8 cellular contexts compared by ENCODE assay signal in genomic region chr10:114110174-114110972, GRCh38.
DNase-seq lines count a peak whose midpoint lies in the region; ATAC-seq and TF ChIP-seq lines count a peak whose summit lies in the region.

No MANE protein-coding gene starts in this region.

- no peak for DNase-seq in GM12865 (ENCODE audit: low read depth)
- peak; percentile 45 for DNase-seq in LoVo (ENCODE audit: low spot score)
- peak in 1 of 2 donors; percentile 5 for DNase-seq in cardiac fibroblast (ENCODE audit: low read depth in 2 of 2)
- peak; percentile 50 for DNase-seq in osteoblast (ENCODE audit: insufficient read length, low spot score, missing footprints)
- no peak for DNase-seq in activated CD8-positive, alpha-beta memory T cell treated with anti-CD3 and anti-CD28 coated beads for 24 hours
- DNase-seq in natural killer cell = no peak
- no peak for DNase-seq in mucosa of gallbladder (ENCODE audit: low spot score)

- TF ChIP-seq CTCF in GM12865 (IDR thresholded peaks at IDR 0.05; ENCODE audit: insufficient read depth, low read depth, low read length, missing control alignments) = peak; percentile 30
- TF ChIP-seq CTCF in cardiac fibroblast (IDR thresholded peaks at IDR 0.05; ENCODE audit: low read depth, low read length) = peak; percentile 33
- no peak for TF ChIP-seq CTCF in osteoblast (IDR thresholded peaks at IDR 0.05; ENCODE audit: extremely low read depth, low read depth, low read length)
- no peak for TF ChIP-seq CTCF in natural killer cell (IDR thresholded peaks at IDR 0.05)

- H3K4me3 ChIP-seq in GM12865 (ENCODE audit: low read depth, low read length) (no peak overlapping the region), cardiac fibroblast (replicated peaks in 1 of 2; ENCODE audit: low read depth in 2 of 2, low read length in 2 of 2) (no peak overlapping the region), osteoblast (ENCODE audit: insufficient read depth, low read length) (no peak overlapping the region)

- H3K4me2 ChIP-seq in osteoblast (ENCODE audit: insufficient read depth, low read length) = no peak overlapping the region

- no peaks in the 10 kb centered on the region for H3K4me1 Mint-ChIP-seq in natural killer cell

- H2AFZ ChIP-seq in osteoblast (ENCODE audit: low read length) = no peak overlapping the region

- no peaks in the 10 kb centered on the region for H4K20me1 ChIP-seq in osteoblast (ENCODE audit: insufficient read depth, low read length)

- peaks cover 19% of the 10 kb centered on the region for H3K27me3 ChIP-seq in osteoblast (ENCODE audit: insufficient read depth, low read length)

- intact Hi-C loops in natural killer cell (cut with micrococcal nuclease) = no loop called here

- H3K4me3 Mint-ChIP-seq in natural killer cell = no peak overlapping the region

- ATAC-seq in GM19463 (IDR thresholded peaks at IDR 0.05; ENCODE audit: unreplicated experiment) (no peak), natural killer cell (no peak)

- no peak overlapping the region for H3K27ac Mint-ChIP-seq in natural killer cell

- no peak overlapping the region for H3K27ac ChIP-seq in osteoblast (ENCODE audit: low read depth, low read length)

- H3K79me2 ChIP-seq in osteoblast (ENCODE audit: insufficient read depth, low read length) = no peaks in the 10 kb centered on the region

- no peaks in the 10 kb centered on the region for H3K4me1 ChIP-seq in osteoblast (ENCODE audit: insufficient read depth, low read length)

- no peaks in the 10 kb centered on the region for H3K36me3 Mint-ChIP-seq in natural killer cell

- no peaks in the 10 kb centered on the region for H3K9me3 ChIP-seq in osteoblast (ENCODE audit: low read depth, low read length)

- H3K27me3 Mint-ChIP-seq in natural killer cell (ENCODE audit: low read depth in 2 of 2) = peaks cover 4 to 8% of the 10 kb centered on the region in 2 donors

- H3K36me3 ChIP-seq in osteoblast (ENCODE audit: insufficient read depth, low read length) = no peaks in the 10 kb centered on the region

- H3K9me3 Mint-ChIP-seq in natural killer cell = no peaks in the 10 kb centered on the region

Comparison
In these comparisons a context has a peak if more than half of its experiments do, and no peak if none do; other contexts are left out.
1. DNase-seq: peak in LoVo (single experiment) and osteoblast (single experiment); none in GM12865 (single experiment), activated CD8-positive, alpha-beta memory T cell treated with anti-CD3 and anti-CD28 coated beads for 24 hours (single experiment), natural killer cell (single experiment) and mucosa of gallbladder (single experiment).
2. CTCF ChIP-seq: peak in GM12865 (single experiment) and cardiac fibroblast (single experiment); none in osteoblast (single experiment) and natural killer cell (single experiment).